Comparison of ENCODE assay signal across 8 cellular contexts in genomic region chr14:92507174-92507768, GRCh38. TPM values are rescaled to one million over a fixed set of nuclear protein-coding genes. Genes with fewer than 3 reads are reported as not detected.
A peak's percentile ranks its signal among the peaks of the same experiment; 100 is the strongest.
DNase-seq lines count a peak whose midpoint lies in the region; ATAC-seq, FAIRE-seq and TF ChIP-seq lines count a peak whose summit lies in the region.

No MANE protein-coding gene starts in this region.

- H3K9me3 Mint-ChIP-seq in memory B cell, result no peaks in the 10 kb centered on the region
- H3K9me3 Mint-ChIP-seq in T-helper 2 cell treated with Interferon-gamma antibody and Interleukin-4, amounts not matched to agents 5 μg/mL and 100 μg/mL, for 36 hours, result no peaks in the 10 kb centered on the region

- intact Hi-C loops in ovary (cut with DNase I), result no loop called here

- TF ChIP-seq CTCF in ovary (IDR thresholded peaks at IDR 0.05), result no peak
- no peak for TF ChIP-seq CTCF in D721Med (IDR thresholded peaks at IDR 0.05; ENCODE audit: insufficient read depth, missing control alignments)

- no peaks in the 10 kb centered on the region for H3K27me3 Mint-ChIP-seq in memory B cell
- peaks cover 54% of the 10 kb centered on the region for H3K27me3 Mint-ChIP-seq in T-helper 2 cell treated with Interferon-gamma antibody and Interleukin-4, amounts not matched to agents 5 μg/mL and 100 μg/mL, for 36 hours (ENCODE audit: low read depth)

- H3K4me1 Mint-ChIP-seq in memory B cell, result peaks cover 53% of the 10 kb centered on the region
- peaks cover 3% of the 10 kb centered on the region for H3K4me1 Mint-ChIP-seq in T-helper 2 cell treated with Interferon-gamma antibody and Interleukin-4, amounts not matched to agents 5 μg/mL and 100 μg/mL, for 36 hours (ENCODE audit: low read depth)

- no peaks in the 10 kb centered on the region for H3K36me3 ChIP-seq in ovary

- no peak overlapping the region for H3K4me3 ChIP-seq in ovary

- no peak for TF ChIP-seq POLR2A in ovary (IDR thresholded peaks at IDR 0.05)

- H3K27ac Mint-ChIP-seq in memory B cell, result peak overlapping the region; percentile 75
- no peak overlapping the region for H3K27ac Mint-ChIP-seq in T-helper 2 cell treated with Interferon-gamma antibody and Interleukin-4, amounts not matched to agents 5 μg/mL and 100 μg/mL, for 36 hours

- ATAC-seq in GM18498 (IDR thresholded peaks at IDR 0.05; ENCODE audit: unreplicated experiment) (peak; percentile 53), HG02973 (IDR thresholded peaks at IDR 0.05; ENCODE audit: unreplicated experiment) (peak; percentile 61), memory B cell (ENCODE audit: low read depth) (peak; percentile 86)

- DNase-seq in NCI-H510A (lab: John Stamatoyannopoulos, UW) (peak; percentile 88), memory B cell (ENCODE audit: low spot score in 2 of 2) (peak; percentile 41 to 51), ovary (no peak), D721Med (ENCODE audit: insufficient read length, low spot score) (no peak), inferior parietal cortex (ENCODE audit: extremely low spot score) (no peak)
- DNase-seq in T-helper 2 cell treated with Interferon-gamma antibody and Interleukin-4, amounts not matched to agents 5 μg/mL and 100 μg/mL, for 36 hours (ENCODE audit: low spot score), result no peak

- no peak for FAIRE-seq in D721Med (lab: Jason Lieb, UNC)

- TF ChIP-seq EP300 in ovary (IDR thresholded peaks at IDR 0.05), result no peak

- H3K4me1 ChIP-seq in ovary (ENCODE audit: insufficient read depth), result no peaks in the 10 kb centered on the region

- H3K9me3 ChIP-seq in ovary, result no peaks in the 10 kb centered on the region

- peak overlapping the region; percentile 60 for H3K4me3 Mint-ChIP-seq in memory B cell
- no peak overlapping the region for H3K4me3 Mint-ChIP-seq in T-helper 2 cell treated with Interferon-gamma antibody and Interleukin-4, amounts not matched to agents 5 μg/mL and 100 μg/mL, for 36 hours

- H3K27me3 ChIP-seq in ovary, result no peaks in the 10 kb centered on the region

- no peak overlapping the region for H3K27ac ChIP-seq in ovary

- WGBS in ovary, 3 donors, result 77 to 98% (median 89%) methylated on average over 4 of the region's 4 CpGs

- no peaks in the 10 kb centered on the region for H3K36me3 Mint-ChIP-seq in memory B cell
- no peaks in the 10 kb centered on the region for H3K36me3 Mint-ChIP-seq in T-helper 2 cell treated with Interferon-gamma antibody and Interleukin-4, amounts not matched to agents 5 μg/mL and 100 μg/mL, for 36 hours (ENCODE audit: low read depth)

RNA-seq across cellular contexts. Expression of gene RIN3, which starts 6.3 kb away (rescaled TPM):
- total RNA-seq in ovary, result 10 to 100 TPM in 5 of 7 donors, 1 to 10 TPM in 2; 6.2 to 27.9 (median 17.0) TPM
- polyA plus RNA-seq in ovary, result 1 to 10 TPM; 3.8 to 8.1 TPM

Comparison
In these comparisons a context has a peak if more than half of its experiments do, and no peak if none do; other contexts are left out.
1. DNase-seq: peak in NCI-H510A (single experiment) and memory B cell (2 of 2); none in ovary (0 of 5), D721Med (single experiment), inferior parietal cortex (single experiment) and T-helper 2 cell treated with Interferon-gamma antibody and Interleukin-4, amounts not matched to agents 5 μg/mL and 100 μg/mL, for 36 hours (single experiment).
2. Peak in every context shown above with its lines, with median percentiles within 50 percentile points of each other: ATAC-seq.